Comparison of ENCODE assay signal across 8 cellular contexts in the genomic region with DNA sequence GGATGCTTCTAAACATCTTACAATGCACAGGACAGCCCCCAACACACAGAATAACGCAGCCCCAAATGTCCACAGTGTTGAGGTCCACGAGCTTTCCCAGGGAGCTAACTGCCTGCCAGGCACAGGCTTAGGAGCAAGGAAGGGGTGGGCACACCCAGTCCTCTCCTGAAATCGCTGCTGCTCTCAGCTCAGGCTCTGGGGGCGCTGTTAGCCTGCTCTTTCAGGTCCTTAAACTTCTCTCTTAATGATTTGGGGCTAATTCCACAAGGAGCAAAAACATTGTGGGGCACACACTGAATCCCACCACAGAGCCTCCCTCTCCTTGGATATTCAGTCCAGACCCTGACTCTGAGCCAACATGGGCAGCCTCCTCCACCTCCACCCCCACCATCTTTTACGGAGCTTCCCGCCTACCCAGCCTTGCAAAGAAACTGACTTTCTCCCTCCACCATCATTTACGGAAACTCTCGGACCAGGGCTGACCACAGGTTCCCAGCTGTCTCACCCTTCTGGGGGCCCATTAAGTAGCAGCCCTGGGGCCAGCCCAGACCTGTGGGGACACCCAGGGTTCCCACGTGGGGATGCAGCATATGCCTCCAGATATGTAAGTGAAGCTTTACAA. TPM values are rescaled to one million over a fixed set of nuclear protein-coding genes. Genes with fewer than 3 reads are reported as not detected.
DNase-seq lines count a peak whose midpoint lies in the region; ATAC-seq and TF ChIP-seq lines count a peak whose summit lies in the region.

No MANE protein-coding gene starts in this region.

- no peak overlapping the region for H3K27ac Mint-ChIP-seq in activated naive CD4-positive, alpha-beta T cell treated with anti-CD3 and anti-CD28 coated beads, Interleukin-2, amount 10 ng/mL, durations not matched to agents 7 days and 5 days

- WGBS in testis, 2 donors: 39 to 42% methylated on average over 9 of the region's 9 CpGs

- peaks cover 65% of the 10 kb centered on the region for H3K27me3 Mint-ChIP-seq in activated naive CD4-positive, alpha-beta T cell treated with anti-CD3 and anti-CD28 coated beads, Interleukin-2, amount 10 ng/mL, durations not matched to agents 7 days and 5 days

- H3K4me1 ChIP-seq in testis: no peaks in the 10 kb centered on the region

- no peak overlapping the region for H3K4me3 ChIP-seq in NB4 (ENCODE audit: low read depth, low read length)
- H3K4me3 ChIP-seq in testis: no peak overlapping the region

- peak; percentile 10 for DNase-seq in activated T-cell treated with anti-CD3 and anti-CD28 coated beads for 1 hour (ENCODE audit: low read depth)
- no peak for DNase-seq in activated T-cell treated with anti-CD3 and anti-CD28 coated beads, Interleukin-2, amount 50 U/mL, for 1 hour
- DNase-seq in NB4 (ENCODE audit: low read depth): peak; percentile 58
- DNase-seq in activated naive CD4-positive, alpha-beta T cell treated with anti-CD3 and anti-CD28 coated beads, Interleukin-2, amount 10 ng/mL, durations not matched to agents 7 days and 5 days: peak; percentile 63
- peak; percentile 81 for DNase-seq in iPS-NIHi7 (ENCODE audit: extremely low spot score)
- DNase-seq in testis: peak; percentile 26
- no peak for DNase-seq in NCI-H2081 treated with DMSO at 0.1 percent for 48 hours (lab: John Stamatoyannopoulos, UW)

- H3K27ac ChIP-seq in testis: no peak overlapping the region

- H3K4me1 Mint-ChIP-seq in activated naive CD4-positive, alpha-beta T cell treated with anti-CD3 and anti-CD28 coated beads, Interleukin-2, amount 10 ng/mL, durations not matched to agents 7 days and 5 days: peaks cover 3% of the 10 kb centered on the region

- no peaks in the 10 kb centered on the region for H3K9me3 ChIP-seq in testis

- no peaks in the 10 kb centered on the region for H3K27me3 ChIP-seq in testis

- no peaks in the 10 kb centered on the region for H3K36me3 Mint-ChIP-seq in activated naive CD4-positive, alpha-beta T cell treated with anti-CD3 and anti-CD28 coated beads, Interleukin-2, amount 10 ng/mL, durations not matched to agents 7 days and 5 days

- TF ChIP-seq CTCF in NB4 (IDR thresholded peaks at IDR 0.05; ENCODE audit: low read depth, low read length) (peak; percentile 85), testis (IDR thresholded peaks at IDR 0.05) (peak in 1 of 3 experiments; percentile 29)

- CTCF ChIA-PET in activated naive CD4-positive, alpha-beta T cell treated with anti-CD3 and anti-CD28 coated beads, Interleukin-2, amount 10 ng/mL, durations not matched to agents 7 days and 5 days (lab: Charles Lee): interaction anchor here (0.7 to 2.9 kb wide), 24 partner anchors 9 to 320 kb away, joined by 3 to 15 read pairs (median 4); partner anchors contain the start of genes CD300C, CD300LD and RAB37

- no peak overlapping the region for H3K4me3 Mint-ChIP-seq in activated naive CD4-positive, alpha-beta T cell treated with anti-CD3 and anti-CD28 coated beads, Interleukin-2, amount 10 ng/mL, durations not matched to agents 7 days and 5 days

- ATAC-seq in HG02588 (IDR thresholded peaks at IDR 0.05; ENCODE audit: unreplicated experiment): no peak

- no peak for TF ChIP-seq POLR2A in NB4 (IDR thresholded peaks at IDR 0.05; ENCODE audit: extremely low read depth, insufficient read length)
- TF ChIP-seq POLR2A in testis (IDR thresholded peaks at IDR 0.05): no peak

- intact Hi-C loops in testis (cut with DNase I; ENCODE audit: low total_unique reads): no loop called here

- H3K9me3 Mint-ChIP-seq in activated naive CD4-positive, alpha-beta T cell treated with anti-CD3 and anti-CD28 coated beads, Interleukin-2, amount 10 ng/mL, durations not matched to agents 7 days and 5 days: peaks cover 2% of the 10 kb centered on the region

- H3K36me3 ChIP-seq in testis (ENCODE audit: low read depth, missing control alignments): no peaks in the 10 kb centered on the region

RNA-seq across cellular contexts. Expression of gene CD300H, which starts 1.1 kb away (rescaled TPM):
- total RNA-seq in testis: not detected
- polyA plus RNA-seq in testis (ENCODE audit: insufficient read depth, low read depth, low replicate concordance): not detected

RNA-seq across cellular contexts. Expression of gene CD300C, which starts 20.3 kb away (rescaled TPM):
- under 1 TPM; 0.39 to 0.81 TPM for total RNA-seq in testis
- polyA plus RNA-seq in testis (ENCODE audit: insufficient read depth, low read depth, low replicate concordance): 0.34 TPM

RNA-seq across cellular contexts. Expression of gene CD300LD, which starts 25.8 kb away (rescaled TPM):
- total RNA-seq in testis: not detected
- polyA plus RNA-seq in testis (ENCODE audit: insufficient read depth, low read depth, low replicate concordance): 0.41 TPM

RNA-seq across cellular contexts. Expression of gene CD300LB, which starts 35.0 kb away (rescaled TPM):
- total RNA-seq in testis: under 1 TPM; 0.71 to 0.99 TPM
- polyA plus RNA-seq in testis (ENCODE audit: insufficient read depth, low read depth, low replicate concordance): 0.30 TPM

RNA-seq across cellular contexts. Expression of gene CD300E, which starts 57.3 kb away (rescaled TPM):
- under 1 TPM in 1 of 2 donors, not detected in 1; 0.31 TPM for total RNA-seq in testis
- polyA plus RNA-seq in testis (ENCODE audit: insufficient read depth, low read depth, low replicate concordance): 0.45 TPM

Comparison
In these comparisons a context has a peak if more than half of its experiments do, and no peak if none do; other contexts are left out.
1. DNase-seq: peak in activated T-cell treated with anti-CD3 and anti-CD28 coated beads for 1 hour (single experiment), NB4 (single experiment), activated naive CD4-positive, alpha-beta T cell treated with anti-CD3 and anti-CD28 coated beads, Interleukin-2, amount 10 ng/mL, durations not matched to agents 7 days and 5 days (single experiment), iPS-NIHi7 (single experiment) and testis (single experiment); none in activated T-cell treated with anti-CD3 and anti-CD28 coated beads, Interleukin-2, amount 50 U/mL, for 1 hour (single experiment) and NCI-H2081 treated with DMSO at 0.1 percent for 48 hours (single experiment).